ENCODE assay signal across 24 cellular contexts in the genomic region with DNA sequence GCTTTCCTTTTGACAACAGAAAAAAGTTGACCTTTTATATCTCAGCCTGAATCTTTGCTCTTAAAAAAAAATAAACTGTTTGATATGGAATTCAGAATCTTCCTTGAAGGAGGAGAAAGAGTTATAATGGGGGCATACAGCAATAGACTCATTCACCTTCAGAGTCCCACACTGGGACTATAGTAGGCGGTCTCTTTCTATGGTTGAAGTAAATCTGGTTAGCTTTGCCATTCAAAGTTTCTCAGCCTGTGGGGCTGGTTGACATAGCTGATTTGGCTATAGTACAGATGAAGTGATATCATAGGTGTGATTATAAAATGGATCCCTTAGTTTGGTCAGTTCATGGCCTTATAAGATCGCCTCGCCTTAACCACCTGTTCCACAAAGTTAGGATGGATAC.
"Had no signal": no experiment of that assay in that cellular context is flagged by ENCODE, and none has a peak within 500 bp of the region (broad histone marks: within the 10 kb centered on the region; RNA-seq: fewer than 3 reads in every experiment).

No MANE protein-coding gene starts in this region.

- H3K27me3 Mint-ChIP-seq: naive thymus-derived CD4-positive, alpha-beta T cell; natural killer cell treated with Interleukin-12 subunit alpha and Interleukin-12 subunit beta and Interleukin-15 and Interleukin-18, amount 100 ng/mL, for 72 hours; stimulated activated naive B cell treated with anti-CD40 and anti-IgM and Interleukin-4, amounts not matched to agents 10 μg/mL and 1 μg/mL and 100 μg/mL, for 72 hours had no signal

- H3K36me3 ChIP-seq: left ventricle myocardium inferior, ovary, prostate gland, stomach, thyroid gland, transverse colon, upper lobe of left lung, vagina had no signal

- DNase-seq: hypothalamus; immature natural killer cell; kidney; left ventricle myocardium inferior; midbrain; mucosa of descending colon; naive thymus-derived CD4-positive, alpha-beta T cell; ovary; right cardiac atrium; stimulated activated CD4-positive, alpha-beta T cell treated with anti-CD3 and anti-CD28 coated beads, Interleukin-12 subunit alpha, Interleukin-12 subunit beta, amount 100 ng/mL, for 4 hours; stimulated activated CD4-positive, alpha-beta T cell treated with anti-CD3 and anti-CD28 coated beads, Interleukin-4, amount 100 ng/mL, for 1 hour; stimulated activated naive B cell treated with anti-CD40 and anti-IgM and Interleukin-4, amounts not matched to agents 10 μg/mL and 1 μg/mL and 100 μg/mL, for 72 hours; stomach; testis; thyroid gland; transverse colon; upper lobe of left lung had no signal

- H3K27ac Mint-ChIP-seq: immature natural killer cell; naive thymus-derived CD4-positive, alpha-beta T cell; natural killer cell treated with Interleukin-12 subunit alpha and Interleukin-12 subunit beta and Interleukin-15 and Interleukin-18, amount 100 ng/mL, for 72 hours; stimulated activated naive B cell treated with anti-CD40 and anti-IgM and Interleukin-4, amounts not matched to agents 10 μg/mL and 1 μg/mL and 100 μg/mL, for 72 hours had no signal

- H3K27me3 ChIP-seq: ovary, stomach, testis, thyroid gland, transverse colon, upper lobe of left lung, vagina had no signal

- H3K9me3 ChIP-seq: left ventricle myocardium inferior, mucosa of descending colon, ovary, prostate gland, stomach, testis, thyroid gland, transverse colon, upper lobe of left lung, vagina had no signal

- H3K4me1 ChIP-seq: left ventricle myocardium inferior, prostate gland, stomach, testis, thyroid gland, transverse colon, upper lobe of left lung, vagina had no signal

- H3K4me1 Mint-ChIP-seq: immature natural killer cell; stimulated activated naive B cell treated with anti-CD40 and anti-IgM and Interleukin-4, amounts not matched to agents 10 μg/mL and 1 μg/mL and 100 μg/mL, for 72 hours had no signal

- H3K9me3 Mint-ChIP-seq: immature natural killer cell; naive thymus-derived CD4-positive, alpha-beta T cell; natural killer cell treated with Interleukin-12 subunit alpha and Interleukin-12 subunit beta and Interleukin-15 and Interleukin-18, amount 100 ng/mL, for 72 hours; stimulated activated naive B cell treated with anti-CD40 and anti-IgM and Interleukin-4, amounts not matched to agents 10 μg/mL and 1 μg/mL and 100 μg/mL, for 72 hours had no signal

- H3K4me3 ChIP-seq: left ventricle myocardium inferior, lung, mucosa of descending colon, ovary, prostate gland, skin epidermis, stomach, testis, thyroid gland, transverse colon, upper lobe of left lung, vagina had no signal

- FAIRE-seq: islet of Langerhans, kidney had no signal

- ATAC-seq: mucosa of descending colon; naive thymus-derived CD4-positive, alpha-beta T cell; natural killer cell treated with Interleukin-12 subunit alpha and Interleukin-12 subunit beta and Interleukin-15 and Interleukin-18, amount 100 ng/mL, for 72 hours; right cardiac atrium; sciatic nerve; stimulated activated naive B cell treated with anti-CD40 and anti-IgM and Interleukin-4, amounts not matched to agents 10 μg/mL and 1 μg/mL and 100 μg/mL, for 72 hours had no signal

- H3K36me3 Mint-ChIP-seq: naive thymus-derived CD4-positive, alpha-beta T cell; natural killer cell treated with Interleukin-12 subunit alpha and Interleukin-12 subunit beta and Interleukin-15 and Interleukin-18, amount 100 ng/mL, for 72 hours; stimulated activated naive B cell treated with anti-CD40 and anti-IgM and Interleukin-4, amounts not matched to agents 10 μg/mL and 1 μg/mL and 100 μg/mL, for 72 hours had no signal

- H3K4me3 Mint-ChIP-seq: immature natural killer cell; naive thymus-derived CD4-positive, alpha-beta T cell; natural killer cell treated with Interleukin-12 subunit alpha and Interleukin-12 subunit beta and Interleukin-15 and Interleukin-18, amount 100 ng/mL, for 72 hours; stimulated activated naive B cell treated with anti-CD40 and anti-IgM and Interleukin-4, amounts not matched to agents 10 μg/mL and 1 μg/mL and 100 μg/mL, for 72 hours had no signal

- H3K27ac ChIP-seq: left ventricle myocardium inferior, ovary, prostate gland, skin epidermis, stomach, testis, thyroid gland, transverse colon, upper lobe of left lung, vagina had no signal
